Comparison of ENCODE assay signal across 21 cellular contexts in genomic region chr19:19630426-19630825, GRCh38. TPM values are rescaled to one million over a fixed set of nuclear protein-coding genes. Genes with fewer than 3 reads are reported as not detected.
DNase-seq lines count a peak whose midpoint lies in the region; ATAC-seq, FAIRE-seq and TF ChIP-seq lines count a peak whose summit lies in the region.
"Had no signal": no experiment of that assay in that cellular context is flagged by ENCODE, and none has a peak within 500 bp of the region (broad histone marks: within the 10 kb centered on the region; RNA-seq: fewer than 3 reads in every experiment).

No MANE protein-coding gene starts in this region.

- H3K4me1 Mint-ChIP-seq in nephron: peaks cover 7% of the 10 kb centered on the region

- ATAC-seq in A549: no peak
- no peak for ATAC-seq in K562
- no peak for ATAC-seq in HG02759 (IDR thresholded peaks at IDR 0.05; ENCODE audit: unreplicated experiment)
- ATAC-seq in HG03460 (IDR thresholded peaks at IDR 0.05; ENCODE audit: unreplicated experiment): no peak
- ATAC-seq in GM18519 (IDR thresholded peaks at IDR 0.05; ENCODE audit: low FRiP score, unreplicated experiment): no peak

- FAIRE-seq in A549 (lab: Jason Lieb, UNC) (no peak), K562 (lab: Jason Lieb, UNC) (no peak)
- FAIRE-seq: A204.1, D721Med, G401.6, GM12891, RCC 7860 had no signal

- H3K36me3 Mint-ChIP-seq in nephron (ENCODE audit: low read depth): peaks cover 32% of the 10 kb centered on the region

- no TSS peak for BruUV-seq in K562 (replicated peaks; lab: Mats Ljungman, UMichigan)

- no peaks in the 10 kb centered on the region for H3K9me3 Mint-ChIP-seq in nephron

- TF ChIP-seq RAD21 in A549 (conservative IDR thresholded peaks at IDR 0.05 in 1 of 2, IDR thresholded peaks at IDR 0.05 in 1 of 2) (no peak), K562 (CRISPR knock-in tag; conservative IDR thresholded peaks at IDR 0.05 in 1 of 2, IDR thresholded peaks at IDR 0.05 in 1 of 2) (no peak)

- DNase-seq in A549 (ENCODE audit: low read depth in 1 of 2, low spot score in 1 of 2) (no peak), K562 (ENCODE audit: extremely low read depth in 1 of 4, low spot score in 3 of 4) (no peak), tibial nerve (ENCODE audit: low spot score in 2 of 2) (no peak)
- DNase-seq: DMS79 treated with DMSO at 0.1 percent for 48 hours, GOT3, MM.1S, NCI-H1105 treated with DMSO at 0.1 percent for 48 hours, NCI-H187, NCI-H2171 treated with DMSO at 0.1 percent for 48 hours, SHP77 treated with DMSO at 0.1 percent for 48 hours had no signal

- H2AFZ ChIP-seq in K562 (ENCODE audit: low read depth, low read length): no peak overlapping the region

- no peaks in the 10 kb centered on the region for H4K20me1 ChIP-seq in K562 (replicated peaks; ENCODE audit: control insufficient read depth, insufficient read depth, low read length)

- no peaks in the 10 kb centered on the region for H3K79me2 ChIP-seq in K562 (ENCODE audit: control insufficient read depth, insufficient read depth, low read length)

- TF ChIP-seq CTCF in A549 (IDR thresholded peaks at IDR 0.05): no peak
- TF ChIP-seq CTCF in HEK293 (tag by site-specific recombination; IDR thresholded peaks at IDR 0.05): no peak
- TF ChIP-seq CTCF in K562 (IDR thresholded peaks at IDR 0.05 in 2 of 3, conservative IDR thresholded peaks at IDR 0.05 in 1 of 3; ENCODE audit: insufficient read depth in 2 of 3, low read depth in 1 of 3, low read length in 3 of 3): no peak
- no peak for TF ChIP-seq CTCF in nephron (IDR thresholded peaks at IDR 0.05; ENCODE audit: unreplicated experiment in 3 of 3)
- TF ChIP-seq CTCF in tibial nerve (IDR thresholded peaks at IDR 0.05): no peak

- H3K4me3 ChIP-seq in A549 (no peak overlapping the region), HEK293 (ENCODE audit: low read depth, low read length) (no peak overlapping the region), K562 (no peak overlapping the region), tibial nerve (no peak overlapping the region)

- 100% methylated on average over 2 of the region's 2 CpGs for WGBS in A549 (ENCODE audit: missing lambda C conversion rate)
- 82% methylated on average over 2 of the region's 2 CpGs for WGBS in K562 (ENCODE audit: insufficient coverage, low coverage, missing lambda C conversion rate)
- WGBS in tibial nerve, 2 donors: 95 to 97% methylated on average over 2 of the region's 2 CpGs

- H3K9ac ChIP-seq in K562 (ENCODE audit: insufficient read depth in 1 of 2, low read depth in 2 of 2, low read length in 2 of 2): no peak overlapping the region

- TF ChIP-seq POLR2A in A549 (IDR thresholded peaks at IDR 0.05; ENCODE audit: low read length) (no peak), K562 (conservative IDR thresholded peaks at IDR 0.05) (no peak), tibial nerve (IDR thresholded peaks at IDR 0.05) (no peak)

- no peaks in the 10 kb centered on the region for H3K9me1 ChIP-seq in K562 (ENCODE audit: control insufficient read depth, insufficient read depth, low read length)

- H3K9me3 ChIP-seq in A549: no peaks in the 10 kb centered on the region
- no peaks in the 10 kb centered on the region for H3K9me3 ChIP-seq in HEK293 (ENCODE audit: control insufficient read depth, insufficient read depth, low read depth, low read length)
- H3K9me3 ChIP-seq in K562 (replicated peaks; ENCODE audit: control insufficient read depth, insufficient read depth, low read depth, low read length): no peaks in the 10 kb centered on the region
- H3K9me3 ChIP-seq in tibial nerve: no peaks in the 10 kb centered on the region

- H3K36me3 ChIP-seq in HEK293 (ENCODE audit: control insufficient read depth in 2 of 2, insufficient read depth in 1 of 2, low read length in 2 of 2): peaks cover 0 to 32% of the 10 kb centered on the region in 2 experiments; a peak in 2 of 3 replicates
- peaks cover 30% of the 10 kb centered on the region; the same call in 2 of the 3 replicates for H3K36me3 ChIP-seq in K562 (ENCODE audit: control insufficient read depth, insufficient read depth, low read length)
- H3K36me3 ChIP-seq in tibial nerve: peaks cover 0 to 34% (median 0%) of the 10 kb centered on the region in 3 donors

- intact Hi-C loops in K562 (cut with micrococcal nuclease): no loop called here

- H3K27ac ChIP-seq in A549 (no peak overlapping the region), HEK293 (ENCODE audit: extremely low read depth, low read depth, low read length) (no peak overlapping the region), K562 (ENCODE audit: extremely low read depth, low read depth, low read length) (no peak overlapping the region), tibial nerve (no peak overlapping the region)

- POLR2A ChIA-PET in A549 (lab: Yijun Ruan, JAX): no interaction called here
- POLR2A ChIA-PET in HEK293 (lab: Yijun Ruan, JAX): no interaction called here
- POLR2A ChIA-PET in K562 (lab: Yijun Ruan, JAX): interaction anchor here (0.5 kb wide), 1 partner anchor 154 kb away, joined by 3 read pairs; no protein-coding TSS in a partner anchor

- in situ Hi-C loops in K562 (cut with MboI): loop anchor here (25.0 kb wide), 1 partner anchor 93 kb away; the partner anchor contains the start of genes CILP2 and YJEFN3

- no peak overlapping the region for H3K27ac Mint-ChIP-seq in nephron

- H3K4me1 ChIP-seq in A549: no peaks in the 10 kb centered on the region
- no peaks in the 10 kb centered on the region for H3K4me1 ChIP-seq in HEK293 (ENCODE audit: control insufficient read depth, insufficient read depth, low read length)
- peaks cover 0 to 20% of the 10 kb centered on the region in 2 experiments; a peak in 2 of 5 replicates for H3K4me1 ChIP-seq in K562 (replicated peaks in 1 of 2; ENCODE audit: control insufficient read depth in 2 of 2, insufficient read depth in 2 of 2, low read length in 2 of 2)
- H3K4me1 ChIP-seq in tibial nerve: peaks cover 0 to 19% (median 9%) of the 10 kb centered on the region in 4 donors

- TF ChIP-seq EP300 in A549 (IDR thresholded peaks at IDR 0.05): no peak
- no peak for TF ChIP-seq EP300 in K562 (IDR thresholded peaks at IDR 0.05; ENCODE audit: low read length)
- TF ChIP-seq EP300 in tibial nerve (IDR thresholded peaks at IDR 0.05): no peak

- CTCF ChIA-PET in A549 (lab: Yijun Ruan, JAX) (interaction anchor here (1.1 kb wide), 1 partner anchor 98 kb away, joined by 5 read pairs; no protein-coding TSS in a partner anchor), HEK293 (lab: Yijun Ruan, JAX) (interaction anchor here (1.3 kb wide), 1 partner anchor 13 kb away, joined by 5 read pairs; the partner anchor contains the start of gene GMIP), K562 (lab: Yijun Ruan, JAX; ENCODE audit: low intra/inter-chr PET ratio) (no interaction called here)

- H3K27me3 Mint-ChIP-seq in nephron (ENCODE audit: low read depth): no peaks in the 10 kb centered on the region

- H3K4me3 Mint-ChIP-seq in nephron: peak overlapping the region; percentile 61 to 63 (median 61)
- H3K4me3 Mint-ChIP-seq: CD14-positive monocyte had no signal

- H3K4me2 ChIP-seq in A549 (no peak overlapping the region), K562 (ENCODE audit: insufficient read depth, low read length) (no peak overlapping the region)

- H3K27me3 ChIP-seq in K562 (ENCODE audit: control insufficient read depth in 2 of 2, insufficient read depth in 2 of 2, low read length in 2 of 2): no peaks in the 10 kb centered on the region
- H3K27me3 ChIP-seq in tibial nerve: peaks cover 0 to 12% of the 10 kb centered on the region in 2 donors

RNA-seq across cellular contexts. Expression of gene LPAR2, which starts 2.4 kb away (rescaled TPM):
- polyA plus RNA-seq in A549 (2011; rRNA removed) (1.5 and 2.2 TPM in 2 replicates), A549 (2017; fragmentation: RNase III; extraction: RNeasy Plus Mini Kit Qiagen cat#74134 plus additional on column Dnase treatment) (3.8 to 5.2 TPM (median 4.4 TPM) in 3 replicates), K562 (2011; rRNA removed) (4.4 and 9.4 TPM in 2 replicates), K562 (2014; fragmentation: Illumina TruSeq; extraction: Trizol) (6.5 and 7.8 TPM in 2 replicates), K562 (2014; fragmentation: Nextera tagmentation; extraction: Ambion mirVana) (under 1 TPM; 0.63 TPM), K562 (2014; rRNA removed) (8.1 and 13.8 TPM in 2 replicates)
- 1.6 and 2.3 TPM in 2 replicates for polyA plus RNA-seq in A549 (2012; cell fraction: cytosol; rRNA removed)
- 15.8 and 16.3 TPM in 2 replicates for polyA plus RNA-seq in A549 (2012; cell fraction: nucleus; rRNA removed)
- 0.91 and 1.3 TPM in 2 replicates for polyA minus RNA-seq in A549 (2011; rRNA and poly(A)+ RNA removed)
- total RNA-seq in K562 (2011; cell fraction: chromatin; rRNA removed; ENCODE audit: low replicate concordance): 44.7 and 88.0 TPM in 2 replicates
- 27.1 and 27.2 TPM in 2 replicates for total RNA-seq in K562 (2011; cell fraction: nucleolus; rRNA removed)
- total RNA-seq in K562 (2011; cell fraction: nucleoplasm; rRNA removed): 34.0 and 49.1 TPM in 2 replicates
- total RNA-seq in K562 (2014; rRNA removed) (2.3 and 3.3 TPM in 2 replicates), K562 (2014; rRNA removed; fragmentation: Illumina TruSeq; extraction: Trizol) (1.8 and 1.9 TPM in 2 replicates), K562 (2015; rRNA removed; fragmentation: Illumina TruSeq; extraction: Trizol) (4.0 and 4.4 TPM in 2 replicates), K562 (2021) (7.0 and 10.3 TPM in 2 replicates), tibial nerve (1 to 10 TPM in 3 of 4 donors, under 1 TPM in 1; 0.39 to 3.0 (median 1.8) TPM)
- polyA plus RNA-seq in K562 (2011; cell fraction: cytosol; rRNA removed): 7.7 and 7.9 TPM in 2 replicates
- polyA plus RNA-seq in K562 (2011; cell fraction: nucleus; rRNA removed): 76.8 and 108 TPM in 2 replicates
- polyA plus RNA-seq in K562 (2012): 9.5 and 18.9 TPM in 2 replicates
- 2.7 and 3.6 TPM in 2 replicates for polyA minus RNA-seq in K562 (2011; rRNA and poly(A)+ RNA removed)
- polyA minus RNA-seq in K562 (2011; cell fraction: cytosol; rRNA and poly(A)+ RNA removed): 1.6 and 2.5 TPM in 2 replicates
- polyA minus RNA-seq in K562 (2011; cell fraction: nucleus; rRNA and poly(A)+ RNA removed): 6.6 and 7.2 TPM in 2 replicates

RNA-seq across cellular contexts. Expression of gene PBX4, which starts 11.9 kb away (rescaled TPM):
- polyA plus RNA-seq in A549 (2011; rRNA removed): 0.41 and 0.70 TPM in 2 replicates
- polyA plus RNA-seq in A549 (2012; cell fraction: cytosol; rRNA removed): 2.2 and 2.6 TPM in 2 replicates
- 11.0 and 12.3 TPM in 2 replicates for polyA plus RNA-seq in A549 (2012; cell fraction: nucleus; rRNA removed)
- 0.90 to 1.6 TPM (median 1.4 TPM) in 3 replicates for polyA plus RNA-seq in A549 (2017; fragmentation: RNase III; extraction: RNeasy Plus Mini Kit Qiagen cat#74134 plus additional on column Dnase treatment)
- polyA minus RNA-seq in A549 (2011; rRNA and poly(A)+ RNA removed): 0.92 and 1.2 TPM in 2 replicates
- total RNA-seq in K562 (2011; cell fraction: chromatin; rRNA removed; ENCODE audit: low replicate concordance): 4.4 and 8.4 TPM in 2 replicates
- total RNA-seq in K562 (2011; cell fraction: nucleolus; rRNA removed): 4.8 and 5.3 TPM in 2 replicates
- total RNA-seq in K562 (2011; cell fraction: nucleoplasm; rRNA removed): 3.2 and 4.2 TPM in 2 replicates
- 1.2 and 2.2 TPM in 2 replicates for total RNA-seq in K562 (2014; rRNA removed)
- total RNA-seq in K562 (2014; rRNA removed; fragmentation: Illumina TruSeq; extraction: Trizol): 0.73 and 0.86 TPM in 2 replicates
- total RNA-seq in K562 (2015; rRNA removed; fragmentation: Illumina TruSeq; extraction: Trizol): 2.0 and 2.1 TPM in 2 replicates
- 2.0 and 2.1 TPM in 2 replicates for total RNA-seq in K562 (2021)
- 2.7 and 3.1 TPM in 2 replicates for polyA plus RNA-seq in K562 (2011; rRNA removed)
- 2.3 and 3.1 TPM in 2 replicates for polyA plus RNA-seq in K562 (2011; cell fraction: cytosol; rRNA removed)
- 5.2 and 12.2 TPM in 2 replicates for polyA plus RNA-seq in K562 (2011; cell fraction: nucleus; rRNA removed)
- polyA plus RNA-seq in K562 (2012): 2.0 and 4.6 TPM in 2 replicates
- 0.92 and 2.5 TPM in 2 replicates for polyA plus RNA-seq in K562 (2014; fragmentation: Illumina TruSeq; extraction: Trizol)
- polyA plus RNA-seq in K562 (2014; fragmentation: Nextera tagmentation; extraction: Ambion mirVana): under 1 TPM in 1 of 2 experiments, not detected in 1; 0.11 TPM
- 3.8 and 5.9 TPM in 2 replicates for polyA plus RNA-seq in K562 (2014; rRNA removed)
- polyA minus RNA-seq in K562 (2011; rRNA and poly(A)+ RNA removed): 0.98 and 1.0 TPM in 2 replicates
- 1.8 TPM in 1 of 2 replicates, not detected in the other for polyA minus RNA-seq in K562 (2011; cell fraction: cytosol; rRNA and poly(A)+ RNA removed)
- polyA minus RNA-seq in K562 (2011; cell fraction: nucleus; rRNA and poly(A)+ RNA removed): 3.2 and 3.4 TPM in 2 replicates
- 10 to 100 TPM in 2 of 4 donors, 1 to 10 TPM in 2; 3.7 to 11.8 (median 8.1) TPM for total RNA-seq in tibial nerve
- polyA plus RNA-seq: CD14-positive monocyte had no signal

RNA-seq across cellular contexts. Expression of gene GMIP, which starts 13.0 kb away (rescaled TPM):
- polyA plus RNA-seq in A549 (2011; rRNA removed): 1.4 and 1.5 TPM in 2 replicates
- polyA plus RNA-seq in A549 (2012; cell fraction: cytosol; rRNA removed): 2.1 and 2.7 TPM in 2 replicates
- polyA plus RNA-seq in A549 (2012; cell fraction: nucleus; rRNA removed): 8.5 and 9.7 TPM in 2 replicates
- 4.1 to 5.1 TPM (median 4.3 TPM) in 3 replicates for polyA plus RNA-seq in A549 (2017; fragmentation: RNase III; extraction: RNeasy Plus Mini Kit Qiagen cat#74134 plus additional on column Dnase treatment)
- polyA minus RNA-seq in A549 (2011; rRNA and poly(A)+ RNA removed): 1.7 and 2.2 TPM in 2 replicates
- 36.6 and 78.6 TPM in 2 replicates for total RNA-seq in K562 (2011; cell fraction: chromatin; rRNA removed; ENCODE audit: low replicate concordance)
- total RNA-seq in K562 (2011; cell fraction: nucleolus; rRNA removed): 26.7 and 27.8 TPM in 2 replicates
- 17.3 and 24.6 TPM in 2 replicates for total RNA-seq in K562 (2011; cell fraction: nucleoplasm; rRNA removed)
- 9.9 and 12.6 TPM in 2 replicates for total RNA-seq in K562 (2014; rRNA removed)
- total RNA-seq in K562 (2014; rRNA removed; fragmentation: Illumina TruSeq; extraction: Trizol): 2.2 and 3.9 TPM in 2 replicates
- 3.2 and 3.3 TPM in 2 replicates for total RNA-seq in K562 (2015; rRNA removed; fragmentation: Illumina TruSeq; extraction: Trizol)
- total RNA-seq in K562 (2021): 13.5 and 15.8 TPM in 2 replicates
- 2.9 and 5.1 TPM in 2 replicates for polyA plus RNA-seq in K562 (2011; rRNA removed)
- 2.3 and 3.5 TPM in 2 replicates for polyA plus RNA-seq in K562 (2011; cell fraction: cytosol; rRNA removed)
- 27.3 and 36.6 TPM in 2 replicates for polyA plus RNA-seq in K562 (2011; cell fraction: nucleus; rRNA removed)
- polyA plus RNA-seq in K562 (2012): 8.7 and 16.6 TPM in 2 replicates
- polyA plus RNA-seq in K562 (2014; fragmentation: Illumina TruSeq; extraction: Trizol): 5.4 and 6.3 TPM in 2 replicates
- under 1 TPM; 0.14 to 0.38 TPM for polyA plus RNA-seq in K562 (2014; fragmentation: Nextera tagmentation; extraction: Ambion mirVana)
- polyA plus RNA-seq in K562 (2014; rRNA removed): 6.8 and 12.5 TPM in 2 replicates
- 5.1 and 5.4 TPM in 2 replicates for polyA minus RNA-seq in K562 (2011; rRNA and poly(A)+ RNA removed)
- polyA minus RNA-seq in K562 (2011; cell fraction: cytosol; rRNA and poly(A)+ RNA removed): 3.7 and 6.4 TPM in 2 replicates
- polyA minus RNA-seq in K562 (2011; cell fraction: nucleus; rRNA and poly(A)+ RNA removed): 6.6 and 8.1 TPM in 2 replicates
- 10 to 100 TPM in 3 of 4 donors, 1 to 10 TPM in 1; 8.8 to 35.1 (median 15.6) TPM for total RNA-seq in tibial nerve

RNA-seq across cellular contexts. Expression of gene ATP13A1, which starts 33.0 kb away (rescaled TPM):
- 10.8 and 13.7 TPM in 2 replicates for polyA plus RNA-seq in A549 (2011; rRNA removed)
- polyA plus RNA-seq in A549 (2012; cell fraction: cytosol; rRNA removed): 37.0 and 39.5 TPM in 2 replicates
- 209 and 289 TPM in 2 replicates for polyA plus RNA-seq in A549 (2012; cell fraction: nucleus; rRNA removed)
- polyA plus RNA-seq in A549 (2017; fragmentation: RNase III; extraction: RNeasy Plus Mini Kit Qiagen cat#74134 plus additional on column Dnase treatment): 24.6 to 30.1 TPM (median 29.9 TPM) in 3 replicates
- 33.3 and 38.6 TPM in 2 replicates for polyA minus RNA-seq in A549 (2011; rRNA and poly(A)+ RNA removed)
- total RNA-seq in K562 (2011; cell fraction: chromatin; rRNA removed; ENCODE audit: low replicate concordance): 206 and 610 TPM in 2 replicates
- 371 and 377 TPM in 2 replicates for total RNA-seq in K562 (2011; cell fraction: nucleolus; rRNA removed)
- 207 and 218 TPM in 2 replicates for total RNA-seq in K562 (2011; cell fraction: nucleoplasm; rRNA removed)
- 32.5 and 41.6 TPM in 2 replicates for total RNA-seq in K562 (2014; rRNA removed)
- total RNA-seq in K562 (2014; rRNA removed; fragmentation: Illumina TruSeq; extraction: Trizol): 20.1 and 21.6 TPM in 2 replicates
- 19.6 and 21.8 TPM in 2 replicates for total RNA-seq in K562 (2015; rRNA removed; fragmentation: Illumina TruSeq; extraction: Trizol)
- 68.0 and 83.8 TPM in 2 replicates for total RNA-seq in K562 (2021)
- polyA plus RNA-seq in K562 (2011; rRNA removed): 23.1 and 45.6 TPM in 2 replicates
- polyA plus RNA-seq in K562 (2011; cell fraction: cytosol; rRNA removed): 27.8 and 39.0 TPM in 2 replicates
- polyA plus RNA-seq in K562 (2011; cell fraction: nucleus; rRNA removed): 418 and 536 TPM in 2 replicates
- 43.7 and 80.1 TPM in 2 replicates for polyA plus RNA-seq in K562 (2012)
- polyA plus RNA-seq in K562 (2014; fragmentation: Illumina TruSeq; extraction: Trizol): 27.9 and 46.9 TPM in 2 replicates
- polyA plus RNA-seq in K562 (2014; fragmentation: Nextera tagmentation; extraction: Ambion mirVana): 1 to 10 TPM in 1 of 2 experiments, under 1 TPM in 1; 0.90 to 1.8 TPM
- polyA plus RNA-seq in K562 (2014; rRNA removed): 49.2 and 58.9 TPM in 2 replicates
- polyA minus RNA-seq in K562 (2011; rRNA and poly(A)+ RNA removed): 35.7 and 39.3 TPM in 2 replicates
- 32.4 and 39.3 TPM in 2 replicates for polyA minus RNA-seq in K562 (2011; cell fraction: cytosol; rRNA and poly(A)+ RNA removed)
- 107 and 134 TPM in 2 replicates for polyA minus RNA-seq in K562 (2011; cell fraction: nucleus; rRNA and poly(A)+ RNA removed)
- 100 to 1,000 TPM; 312 to 705 (median 344) TPM for total RNA-seq in tibial nerve

RNA-seq across cellular contexts. Expression of gene ZNF101, which starts 38.2 kb away (rescaled TPM):
- 5.8 and 7.4 TPM in 2 replicates for polyA plus RNA-seq in A549 (2011; rRNA removed)
- polyA plus RNA-seq in A549 (2012; cell fraction: cytosol; rRNA removed): 1.7 and 1.9 TPM in 2 replicates
- 1.2 and 2.8 TPM in 2 replicates for polyA plus RNA-seq in A549 (2012; cell fraction: nucleus; rRNA removed)
- 4.1 to 5.2 TPM (median 4.9 TPM) in 3 replicates for polyA plus RNA-seq in A549 (2017; fragmentation: RNase III; extraction: RNeasy Plus Mini Kit Qiagen cat#74134 plus additional on column Dnase treatment)
- 4.5 and 6.6 TPM in 2 replicates for polyA minus RNA-seq in A549 (2011; rRNA and poly(A)+ RNA removed)
- total RNA-seq in K562 (2011; cell fraction: chromatin; rRNA removed; ENCODE audit: low replicate concordance): 25.4 and 44.7 TPM in 2 replicates
- 19.6 and 22.2 TPM in 2 replicates for total RNA-seq in K562 (2011; cell fraction: nucleolus; rRNA removed)
- total RNA-seq in K562 (2011; cell fraction: nucleoplasm; rRNA removed): 33.1 and 41.5 TPM in 2 replicates
- total RNA-seq in K562 (2014; rRNA removed): 9.5 and 10.6 TPM in 2 replicates
- 19.3 and 19.8 TPM in 2 replicates for total RNA-seq in K562 (2014; rRNA removed; fragmentation: Illumina TruSeq; extraction: Trizol)
- total RNA-seq in K562 (2015; rRNA removed; fragmentation: Illumina TruSeq; extraction: Trizol): 14.6 and 14.7 TPM in 2 replicates
- total RNA-seq in K562 (2021): 13.1 and 17.5 TPM in 2 replicates
- 14.9 and 20.3 TPM in 2 replicates for polyA plus RNA-seq in K562 (2011; rRNA removed)
- polyA plus RNA-seq in K562 (2011; cell fraction: cytosol; rRNA removed): 4.6 and 7.6 TPM in 2 replicates
- 6.4 and 7.7 TPM in 2 replicates for polyA plus RNA-seq in K562 (2011; cell fraction: nucleus; rRNA removed)
- 7.0 and 7.5 TPM in 2 replicates for polyA plus RNA-seq in K562 (2012)
- polyA plus RNA-seq in K562 (2014; fragmentation: Illumina TruSeq; extraction: Trizol): 10.6 and 11.1 TPM in 2 replicates
- 10 to 100 TPM in 1 of 2 experiments, 1 to 10 TPM in 1; 9.6 to 11.8 TPM for polyA plus RNA-seq in K562 (2014; fragmentation: Nextera tagmentation; extraction: Ambion mirVana)
- 8.6 and 12.4 TPM in 2 replicates for polyA plus RNA-seq in K562 (2014; rRNA removed)
- 28.3 and 34.7 TPM in 2 replicates for polyA minus RNA-seq in K562 (2011; rRNA and poly(A)+ RNA removed)
- polyA minus RNA-seq in K562 (2011; cell fraction: cytosol; rRNA and poly(A)+ RNA removed): 7.5 and 7.6 TPM in 2 replicates
- 4.4 and 9.1 TPM in 2 replicates for polyA minus RNA-seq in K562 (2011; cell fraction: nucleus; rRNA and poly(A)+ RNA removed)
- total RNA-seq in tibial nerve: 10 to 100 TPM in 2 of 4 donors, 1 to 10 TPM in 2; 4.0 to 12.0 (median 10.5) TPM
